ENCODE assay signal across 27 cellular contexts in the genomic region with DNA sequence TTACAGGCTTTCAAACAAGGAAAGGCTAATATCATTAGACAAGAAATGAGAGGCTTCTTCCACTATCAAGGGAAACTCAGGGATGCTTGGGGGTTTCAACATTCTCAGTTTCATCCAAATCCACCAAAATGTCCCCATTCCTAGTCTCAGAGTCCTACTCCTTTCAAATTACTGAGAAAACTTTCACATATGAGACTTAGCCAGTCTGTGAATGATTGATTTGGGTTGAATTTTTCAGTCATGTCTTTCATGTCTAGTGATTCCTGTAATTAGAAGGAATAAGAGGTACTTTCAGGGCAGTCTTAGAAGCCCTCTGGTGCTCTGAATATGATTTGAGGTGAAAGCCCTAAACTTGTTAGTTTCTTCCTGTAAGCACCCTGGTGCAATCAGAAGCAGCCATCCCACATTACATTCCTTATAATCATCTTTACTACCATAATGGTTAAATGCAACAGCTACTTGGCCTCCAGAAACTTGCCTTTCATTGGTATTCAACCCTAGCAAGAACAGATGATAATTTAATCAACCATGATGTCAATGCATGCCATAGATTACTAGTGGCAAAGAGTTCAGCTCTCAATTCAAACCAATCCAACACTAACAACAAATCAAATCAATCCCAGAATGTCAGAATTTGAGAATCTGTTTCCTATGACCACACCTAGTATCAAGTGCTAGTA. TPM values are rescaled to one million over a fixed set of nuclear protein-coding genes. Genes with fewer than 3 reads are reported as not detected.
A peak's percentile ranks its signal among the peaks of the same experiment; 100 is the strongest.
DNase-seq lines count a peak whose midpoint lies in the region; ATAC-seq and TF ChIP-seq lines count a peak whose summit lies in the region.
"Had no signal": no experiment of that assay in that cellular context is flagged by ENCODE, and none has a peak within 500 bp of the region (broad histone marks: within the 10 kb centered on the region; RNA-seq: fewer than 3 reads in every experiment).

No MANE protein-coding gene starts in this region.

- H3K4me1 ChIP-seq in ovary (ENCODE audit: insufficient read depth): no peaks in the 10 kb centered on the region
- peaks cover 15% of the 10 kb centered on the region for H3K4me1 ChIP-seq in left ventricle myocardium inferior

- intact Hi-C loops in ovary (cut with DNase I) (no loop called here), left ventricle myocardium inferior (cut with micrococcal nuclease) (no loop called here)

- H3K9me3 ChIP-seq in ovary (no peaks in the 10 kb centered on the region), left ventricle myocardium inferior (replicated peaks) (no peaks in the 10 kb centered on the region)
- H3K9me3 ChIP-seq: left lung, tibial artery had no signal

- peak overlapping the region; percentile 6 to 35 for H3K27ac Mint-ChIP-seq in stimulated activated naive CD8-positive, alpha-beta T cell treated with anti-CD3 and anti-CD28 coated beads, Interleukin-15, amount 100 ng/mL, for 72 hours
- H3K27ac Mint-ChIP-seq in endothelial cell (ENCODE audit: unreplicated experiment): peak overlapping the region; percentile 85
- H3K27ac Mint-ChIP-seq: CD8-positive, alpha-beta T cell had no signal

- no peak overlapping the region for H3K4me3 Mint-ChIP-seq in stimulated activated naive CD8-positive, alpha-beta T cell treated with anti-CD3 and anti-CD28 coated beads, Interleukin-15, amount 100 ng/mL, for 72 hours
- no peak overlapping the region for H3K4me3 Mint-ChIP-seq in endothelial cell (ENCODE audit: unreplicated experiment)
- H3K4me3 Mint-ChIP-seq: CD8-positive, alpha-beta T cell; central memory CD8-positive, alpha-beta T cell; T-cell had no signal

- H3K4me3 ChIP-seq in ovary (no peak overlapping the region), left ventricle myocardium inferior (no peak overlapping the region)
- H3K4me3 ChIP-seq: left lung, tibial artery had no signal

- H3K4me1 Mint-ChIP-seq in stimulated activated naive CD8-positive, alpha-beta T cell treated with anti-CD3 and anti-CD28 coated beads, Interleukin-15, amount 100 ng/mL, for 72 hours: peaks cover 29% of the 10 kb centered on the region
- H3K4me1 Mint-ChIP-seq in endothelial cell (ENCODE audit: unreplicated experiment): peaks cover 12% of the 10 kb centered on the region

- H3K36me3 ChIP-seq in ovary: no peaks in the 10 kb centered on the region
- no peaks in the 10 kb centered on the region for H3K36me3 ChIP-seq in left ventricle myocardium inferior
- H3K36me3 ChIP-seq: left lung, tibial artery had no signal

- H3K36me3 Mint-ChIP-seq in endothelial cell (ENCODE audit: low read depth, unreplicated experiment): no peaks in the 10 kb centered on the region
- H3K36me3 Mint-ChIP-seq: CD8-positive, alpha-beta T cell had no signal

- H3K27ac ChIP-seq in ovary (no peak overlapping the region), left ventricle myocardium inferior (replicated peaks) (no peak overlapping the region)
- H3K27ac ChIP-seq: tibial artery had no signal

- no peak for TF ChIP-seq EP300 in ovary (IDR thresholded peaks at IDR 0.05)

- no peak for TF ChIP-seq CTCF in endothelial cell (IDR thresholded peaks at IDR 0.05; ENCODE audit: unreplicated experiment)
- TF ChIP-seq CTCF in ovary (IDR thresholded peaks at IDR 0.05): no peak
- TF ChIP-seq CTCF in left ventricle myocardium inferior (IDR thresholded peaks at IDR 0.05; ENCODE audit: borderline replicate concordance): no peak

- DNase-seq in stimulated activated naive CD8-positive, alpha-beta T cell treated with anti-CD3 and anti-CD28 coated beads, Interleukin-15, amount 100 ng/mL, for 72 hours: no peak
- no peak for DNase-seq in stimulated activated naive CD8-positive, alpha-beta T cell treated with anti-CD3 and anti-CD28 coated beads, Interleukin-15, Interleukin-2, amounts not matched to agents 100 U/mL and 50 U/mL, for 24 hours
- DNase-seq in endothelial cell (ENCODE audit: low spot score): no peak
- no peak for DNase-seq in ovary
- DNase-seq in COLO829 (ENCODE audit: low spot score): no peak
- DNase-seq in left ventricle myocardium inferior: no peak
- DNase-seq: activated CD4-positive, alpha-beta T cell treated with anti-CD3 and anti-CD28 coated beads, Interleukin-2, amount 50 U/mL, for 48 hours; activated naive CD4-positive, alpha-beta T cell treated with anti-CD3 and anti-CD28 coated beads, Interleukin-2, amount 50 U/mL, for 16 hours; aorta; CD8-positive, alpha-beta T cell; glutamatergic neuron; KG1; left lung; midbrain; MV-4-11; NCI-H187; NCI-H2227 treated with DMSO at 0.1 percent for 48 hours; NCI-H748 treated with DMSO at 0.1 percent for 48 hours; OCI-M1; SHP77; stimulated activated CD4-positive, alpha-beta T cell treated with anti-CD3 and anti-CD28 coated beads, Interleukin-1b, Interleukin-23, amount 100 ng/mL, for 48 hours; stimulated activated naive CD4-positive, alpha-beta T cell treated with Interleukin-2 at 50 U/mL for 16 hours; T-cell; tibial artery had no signal

- ATAC-seq in stimulated activated naive CD8-positive, alpha-beta T cell treated with anti-CD3 and anti-CD28 coated beads, Interleukin-15, amount 100 ng/mL, for 72 hours: peak; percentile 41
- ATAC-seq in stimulated activated naive CD8-positive, alpha-beta T cell treated with anti-CD3 and anti-CD28 coated beads, Interleukin-15, Interleukin-2, amounts not matched to agents 100 U/mL and 50 U/mL, for 24 hours: no peak
- ATAC-seq in HG03460 (IDR thresholded peaks at IDR 0.05; ENCODE audit: unreplicated experiment): peak; percentile 28
- ATAC-seq in GM21447 (IDR thresholded peaks at IDR 0.05; ENCODE audit: unreplicated experiment): no peak
- ATAC-seq: CD8-positive, alpha-beta T cell; left lung; T-cell had no signal

- no peaks in the 10 kb centered on the region for H3K27me3 Mint-ChIP-seq in stimulated activated naive CD8-positive, alpha-beta T cell treated with anti-CD3 and anti-CD28 coated beads, Interleukin-15, amount 100 ng/mL, for 72 hours
- H3K27me3 Mint-ChIP-seq in endothelial cell (ENCODE audit: unreplicated experiment): peaks cover 2% of the 10 kb centered on the region
- H3K27me3 Mint-ChIP-seq: central memory CD8-positive, alpha-beta T cell; T-cell had no signal

- H3K9me3 Mint-ChIP-seq in stimulated activated naive CD8-positive, alpha-beta T cell treated with anti-CD3 and anti-CD28 coated beads, Interleukin-15, amount 100 ng/mL, for 72 hours: no peaks in the 10 kb centered on the region
- H3K9me3 Mint-ChIP-seq in endothelial cell (ENCODE audit: unreplicated experiment): no peaks in the 10 kb centered on the region
- H3K9me3 Mint-ChIP-seq: CD8-positive, alpha-beta T cell; central memory CD8-positive, alpha-beta T cell; T-cell had no signal

- TF ChIP-seq POLR2A in ovary (IDR thresholded peaks at IDR 0.05): no peak

- no peaks in the 10 kb centered on the region for H3K27me3 ChIP-seq in ovary
- no peaks in the 10 kb centered on the region for H3K27me3 ChIP-seq in left ventricle myocardium inferior (ENCODE audit: low read depth)
- H3K27me3 ChIP-seq: left lung, tibial artery had no signal

RNA-seq across cellular contexts. Expression of a gene that starts 50.7 kb away (rescaled TPM):
- 20.4 TPM for total RNA-seq in endothelial cell (ENCODE audit: unreplicated experiment)
- total RNA-seq in ovary: 10 to 100 TPM; 16.6 to 35.6 (median 21.9) TPM
- 10 to 100 TPM in 1 of 2 donors, 1 to 10 TPM in 1; 6.9 to 13.4 TPM for polyA plus RNA-seq in ovary
- 7.1 TPM for total RNA-seq in left ventricle myocardium inferior

Comparison
In these comparisons a context has a peak if more than half of its experiments do, and no peak if none do; other contexts are left out.
1. ATAC-seq: peak in stimulated activated naive CD8-positive, alpha-beta T cell treated with anti-CD3 and anti-CD28 coated beads, Interleukin-15, amount 100 ng/mL, for 72 hours (single experiment) and HG03460 (single experiment); none in stimulated activated naive CD8-positive, alpha-beta T cell treated with anti-CD3 and anti-CD28 coated beads, Interleukin-15, Interleukin-2, amounts not matched to agents 100 U/mL and 50 U/mL, for 24 hours (single experiment) and GM21447 (single experiment).